ENCODE assay signal across 8 cellular contexts in the genomic region with DNA sequence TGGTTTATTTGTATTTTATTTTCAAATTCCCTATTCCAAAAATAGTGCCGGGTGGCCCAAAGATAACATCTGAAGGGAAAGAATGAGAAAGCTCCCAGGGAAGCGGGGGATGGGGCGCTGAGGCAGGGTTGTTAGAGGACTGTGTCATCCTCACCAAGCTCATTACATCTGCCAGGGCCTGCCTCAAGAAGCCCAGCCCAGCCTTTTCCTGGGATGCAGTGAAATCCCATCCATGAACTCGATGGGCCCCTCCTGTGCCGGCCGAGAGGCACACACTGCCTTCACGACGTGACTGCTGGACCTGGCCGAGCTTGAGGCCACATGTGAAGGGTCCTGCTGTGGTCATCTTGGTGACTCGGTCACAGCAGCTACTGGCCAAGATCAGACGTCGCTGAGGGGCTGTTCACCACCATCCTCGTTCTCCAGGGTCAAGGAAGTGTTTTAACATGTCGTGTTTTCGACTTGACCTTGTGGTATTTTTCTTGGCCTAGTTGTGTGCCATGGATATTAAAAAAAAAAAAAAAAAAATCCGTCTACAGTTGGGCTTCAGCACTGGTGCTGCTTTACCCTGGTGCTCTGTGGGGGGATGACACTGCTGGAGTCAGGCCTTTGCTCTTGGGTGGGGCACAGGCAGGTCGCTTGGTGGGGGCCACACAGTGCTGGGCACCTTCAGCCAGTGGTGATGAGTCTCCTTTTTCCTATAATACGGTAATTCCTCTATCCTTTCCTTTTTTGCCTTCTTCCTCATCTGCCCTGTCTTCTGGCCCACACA. TPM values are rescaled to one million over a fixed set of nuclear protein-coding genes. Genes with fewer than 3 reads are reported as not detected.
DNase-seq lines count a peak whose midpoint lies in the region; ATAC-seq and TF ChIP-seq lines count a peak whose summit lies in the region.

No MANE protein-coding gene starts in this region.

- POLR2A ChIA-PET in activated CD4-positive, alpha-beta T cell treated with anti-CD3 and anti-CD28 coated beads, Interleukin-2, amount 10 ng/mL, durations not matched to agents 7 days and 5 days (lab: Charles Lee), result no interaction called here

- no peaks in the 10 kb centered on the region for H3K9me3 Mint-ChIP-seq in activated CD4-positive, alpha-beta T cell treated with anti-CD3 and anti-CD28 coated beads, Interleukin-2, amount 10 ng/mL, durations not matched to agents 24 days and 14 days
- H3K9me3 Mint-ChIP-seq in activated CD4-positive, alpha-beta T cell treated with anti-CD3 and anti-CD28 coated beads, Interleukin-2, amount 10 ng/mL, durations not matched to agents 7 days and 5 days, result no peaks in the 10 kb centered on the region
- no peaks in the 10 kb centered on the region for H3K9me3 Mint-ChIP-seq in immature natural killer cell

- CTCF ChIA-PET in activated CD4-positive, alpha-beta T cell treated with anti-CD3 and anti-CD28 coated beads, Interleukin-2, amount 10 ng/mL, durations not matched to agents 7 days and 5 days (lab: Charles Lee), result interaction anchor here (1.2 kb wide), 1 partner anchor 21 kb away, joined by 3 read pairs; no protein-coding TSS in a partner anchor

- H3K36me3 Mint-ChIP-seq in activated CD4-positive, alpha-beta T cell treated with anti-CD3 and anti-CD28 coated beads, Interleukin-2, amount 10 ng/mL, durations not matched to agents 24 days and 14 days (ENCODE audit: low read depth), result peaks cover 53% of the 10 kb centered on the region
- H3K36me3 Mint-ChIP-seq in activated CD4-positive, alpha-beta T cell treated with anti-CD3 and anti-CD28 coated beads, Interleukin-2, amount 10 ng/mL, durations not matched to agents 7 days and 5 days (ENCODE audit: low read depth), result peaks cover 30% of the 10 kb centered on the region
- peaks cover 0 to 21% (median 21%) of the 10 kb centered on the region in 3 donors for H3K36me3 Mint-ChIP-seq in immature natural killer cell

- H3K27me3 Mint-ChIP-seq in activated CD4-positive, alpha-beta T cell treated with anti-CD3 and anti-CD28 coated beads, Interleukin-2, amount 10 ng/mL, durations not matched to agents 24 days and 14 days, result no peaks in the 10 kb centered on the region
- no peaks in the 10 kb centered on the region for H3K27me3 Mint-ChIP-seq in activated CD4-positive, alpha-beta T cell treated with anti-CD3 and anti-CD28 coated beads, Interleukin-2, amount 10 ng/mL, durations not matched to agents 7 days and 5 days
- peaks cover 0 to 12% (median 4%) of the 10 kb centered on the region in 3 donors for H3K27me3 Mint-ChIP-seq in immature natural killer cell (ENCODE audit: low read depth in 3 of 3)

- peak overlapping the region; percentile 39 for H3K27ac ChIP-seq in temporal lobe (ENCODE audit: low read depth, low read length)

- no peak for DNase-seq in activated CD4-positive, alpha-beta T cell treated with anti-CD3 and anti-CD28 coated beads, Interleukin-2, amount 10 ng/mL, durations not matched to agents 24 days and 14 days
- DNase-seq in activated CD4-positive, alpha-beta T cell treated with anti-CD3 and anti-CD28 coated beads, Interleukin-2, amount 10 ng/mL, durations not matched to agents 7 days and 5 days, result no peak
- DNase-seq in brain pericyte (ENCODE audit: low read depth, low spot score) (peak; percentile 77), iris pigment epithelial cell (ENCODE audit: low read depth) (peak; percentile 67), erythroblast (lab: John Stamatoyannopoulos, UW) (no peak), immature natural killer cell (no peak)

- no peak for TF ChIP-seq POLR2A in erythroblast (IDR thresholded peaks at IDR 0.05; ENCODE audit: low read length)

- intact Hi-C loops in activated CD4-positive, alpha-beta T cell treated with anti-CD3 and anti-CD28 coated beads, Interleukin-2, amount 10 ng/mL, durations not matched to agents 24 days and 14 days (cut with micrococcal nuclease), result no loop called here

- H3K4me1 Mint-ChIP-seq in activated CD4-positive, alpha-beta T cell treated with anti-CD3 and anti-CD28 coated beads, Interleukin-2, amount 10 ng/mL, durations not matched to agents 24 days and 14 days, result peaks cover 23% of the 10 kb centered on the region
- H3K4me1 Mint-ChIP-seq in activated CD4-positive, alpha-beta T cell treated with anti-CD3 and anti-CD28 coated beads, Interleukin-2, amount 10 ng/mL, durations not matched to agents 7 days and 5 days, result peaks cover 32% of the 10 kb centered on the region
- peaks cover 25 to 26% of the 10 kb centered on the region in 2 donors for H3K4me1 Mint-ChIP-seq in immature natural killer cell

- H3K27ac Mint-ChIP-seq in activated CD4-positive, alpha-beta T cell treated with anti-CD3 and anti-CD28 coated beads, Interleukin-2, amount 10 ng/mL, durations not matched to agents 24 days and 14 days, result peak overlapping the region; percentile 63
- H3K27ac Mint-ChIP-seq in activated CD4-positive, alpha-beta T cell treated with anti-CD3 and anti-CD28 coated beads, Interleukin-2, amount 10 ng/mL, durations not matched to agents 7 days and 5 days, result no peak overlapping the region
- H3K27ac Mint-ChIP-seq in immature natural killer cell, result peak overlapping the region in 1 of 6 donors; percentile 31

- no peak for ATAC-seq in HG02970 (IDR thresholded peaks at IDR 0.05; ENCODE audit: low FRiP score, unreplicated experiment)

- no peak overlapping the region for H3K4me3 Mint-ChIP-seq in activated CD4-positive, alpha-beta T cell treated with anti-CD3 and anti-CD28 coated beads, Interleukin-2, amount 10 ng/mL, durations not matched to agents 24 days and 14 days
- H3K4me3 Mint-ChIP-seq in activated CD4-positive, alpha-beta T cell treated with anti-CD3 and anti-CD28 coated beads, Interleukin-2, amount 10 ng/mL, durations not matched to agents 7 days and 5 days, result no peak overlapping the region
- no peak overlapping the region for H3K4me3 Mint-ChIP-seq in immature natural killer cell

RNA-seq across cellular contexts. Expression of a gene that starts 4.9 kb away (rescaled TPM):
- 14.7 and 15.7 TPM in 2 replicates for total RNA-seq in activated CD4-positive, alpha-beta T cell treated with anti-CD3 and anti-CD28 coated beads, Interleukin-2, amount 10 ng/mL, durations not matched to agents 24 days and 14 days
- 1 to 10 TPM; 8.4 to 9.2 TPM for total RNA-seq in activated CD4-positive, alpha-beta T cell treated with anti-CD3 and anti-CD28 coated beads, Interleukin-2, amount 10 ng/mL, durations not matched to agents 7 days and 5 days
- 9.1 TPM for total RNA-seq in temporal lobe
- polyA plus RNA-seq in immature natural killer cell, result 10 to 100 TPM; 22.0 to 26.9 (median 24.4) TPM

RNA-seq across cellular contexts. Expression of a gene that starts 22.2 kb away (rescaled TPM):
- total RNA-seq in activated CD4-positive, alpha-beta T cell treated with anti-CD3 and anti-CD28 coated beads, Interleukin-2, amount 10 ng/mL, durations not matched to agents 24 days and 14 days, result 0.14 and 0.28 TPM in 2 replicates
- under 1 TPM; 0.22 to 0.65 TPM for total RNA-seq in activated CD4-positive, alpha-beta T cell treated with anti-CD3 and anti-CD28 coated beads, Interleukin-2, amount 10 ng/mL, durations not matched to agents 7 days and 5 days
- 15.0 TPM for total RNA-seq in temporal lobe
- under 1 TPM in 1 of 3 donors, not detected in 2; 0.19 TPM for polyA plus RNA-seq in immature natural killer cell

Comparison
In these comparisons a context has a peak if more than half of its experiments do, and no peak if none do; other contexts are left out.
1. DNase-seq: peak in brain pericyte (single experiment) and iris pigment epithelial cell (single experiment); none in activated CD4-positive, alpha-beta T cell treated with anti-CD3 and anti-CD28 coated beads, Interleukin-2, amount 10 ng/mL, durations not matched to agents 24 days and 14 days (single experiment), activated CD4-positive, alpha-beta T cell treated with anti-CD3 and anti-CD28 coated beads, Interleukin-2, amount 10 ng/mL, durations not matched to agents 7 days and 5 days (single experiment), erythroblast (0 of 2) and immature natural killer cell (0 of 3).